ENCODE assay signal across 15 cellular contexts in genomic region chr19:2797280-2797679, GRCh38.
"Had no signal": no experiment of that assay in that cellular context is flagged by ENCODE, and none has a peak within 500 bp of the region (broad histone marks: within the 10 kb centered on the region; RNA-seq: fewer than 3 reads in every experiment).

No MANE protein-coding gene starts in this region.

- H3K27ac ChIP-seq: colonic mucosa, parathyroid adenoma, testis, tibial nerve, upper lobe of right lung, vagina had no signal

- H3K36me3 ChIP-seq: colonic mucosa had no signal

- H3K27me3 ChIP-seq: colonic mucosa, testis, tibial nerve, upper lobe of right lung, vagina had no signal

- H3K4me1 ChIP-seq: colonic mucosa, parathyroid adenoma, tibial nerve, upper lobe of right lung, vagina had no signal

- DNase-seq: colonic mucosa; dermis blood vessel endothelial cell; endodermal cell; foreskin melanocyte; mesendoderm; naive B cell; occipital lobe; stimulated activated CD4-positive, alpha-beta T cell treated with anti-CD3 and anti-CD28 coated beads, Interleukin-2, amount 100 ng/mL, for 48 hours; stimulated activated naive CD4-positive, alpha-beta T cell treated with Interleukin-2 at 50 U/mL for 16 hours; testis; upper lobe of right lung had no signal

- H3K9me3 ChIP-seq: colonic mucosa, testis, tibial nerve, upper lobe of right lung, vagina had no signal

- H3K4me3 ChIP-seq: colonic mucosa, smooth muscle cell, testis, tibial nerve, upper lobe of right lung, vagina had no signal
